ENCODE assay signal across 25 cellular contexts in the genomic region with DNA sequence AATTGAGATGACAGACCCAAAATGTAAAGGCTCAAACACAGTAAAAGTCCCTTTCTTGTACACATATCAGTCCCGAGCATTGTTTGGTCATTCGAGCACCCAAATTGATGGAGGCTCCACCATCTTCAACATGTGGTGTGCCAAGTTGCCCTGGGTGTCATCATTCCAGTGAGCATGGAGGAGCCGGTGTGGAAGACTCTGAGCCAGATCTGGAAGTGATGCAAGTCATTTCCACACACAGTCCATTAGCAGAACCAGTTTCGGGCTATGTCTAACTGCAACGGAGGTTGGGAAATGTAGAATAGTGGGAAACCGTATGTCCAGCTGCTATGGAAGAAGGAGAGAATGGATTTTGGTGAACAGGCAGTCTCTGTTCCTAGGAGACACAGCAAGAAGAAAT. TPM values are rescaled to one million over a fixed set of nuclear protein-coding genes. Genes with fewer than 3 reads are reported as not detected.
DNase-seq lines count a peak whose midpoint lies in the region; ATAC-seq and TF ChIP-seq lines count a peak whose summit lies in the region.
"Had no signal": no experiment of that assay in that cellular context is flagged by ENCODE, and none has a peak within 500 bp of the region (broad histone marks: within the 10 kb centered on the region; RNA-seq: fewer than 3 reads in every experiment).

No MANE protein-coding gene starts in this region.

- no peak overlapping the region for H3K14ac ChIP-seq in IMR-90 (replicated peaks; ENCODE audit: low read depth, low read length)

- no peak overlapping the region for H2AK9ac ChIP-seq in IMR-90 (replicated peaks; ENCODE audit: low read depth, low read length, poor library complexity)

- dilution Hi-C loops in IMR-90 (cut with HindIII; ENCODE audit: low sequenced_read_pairs, unreplicated experiment), result no loop called here

- no peak for TF ChIP-seq POLR2A in IMR-90 (IDR thresholded peaks at IDR 0.05; ENCODE audit: low read depth, low read length)

- intact Hi-C loops in IMR-90 (cut with micrococcal nuclease) (no loop called here), ascending aorta (cut with DNase I) (no loop called here), upper lobe of right lung (cut with DNase I) (no loop called here)

- no peaks in the 10 kb centered on the region for H3K27me3 ChIP-seq in IMR-90 (ENCODE audit: control insufficient read depth, insufficient read depth, low read length)
- no peaks in the 10 kb centered on the region for H3K27me3 ChIP-seq in ascending aorta
- no peaks in the 10 kb centered on the region for H3K27me3 ChIP-seq in upper lobe of right lung

- no peaks in the 10 kb centered on the region for H3K79me1 ChIP-seq in IMR-90 (ENCODE audit: low read depth in 1 of 2, low read length in 2 of 2)

- ATAC-seq in IMR-90 (ENCODE audit: low read depth) (no peak), upper lobe of right lung (peak; percentile 44)
- ATAC-seq: CD8-positive, alpha-beta T cell; Panc1 had no signal

- 100% methylated on average over 2 of the region's 6 CpGs; no CpG with 5 or more reads in 1 of the 2 experiments for WGBS in IMR-90 (ENCODE audit: extremely low coverage in 2 of 2, insufficient read length in 1 of 2), 2 experiments

- no peak overlapping the region for H2BK20ac ChIP-seq in IMR-90 (ENCODE audit: low read depth, low read length)

- peak overlapping the region; percentile 58; the same call in 2 of the 3 replicates for H2BK15ac ChIP-seq in IMR-90 (ENCODE audit: low read depth, low read length)

- H2AFZ ChIP-seq in IMR-90 (replicated peaks; ENCODE audit: low read length, poor library complexity), result no peak overlapping the region

- H4K8ac ChIP-seq in IMR-90 (ENCODE audit: low read depth in 2 of 2, low read length in 2 of 2), result no peak overlapping the region

- H3K4me1 ChIP-seq in IMR-90 (ENCODE audit: control insufficient read depth, insufficient read depth, low read length) (peaks cover 5% of the 10 kb centered on the region), ascending aorta (peaks cover 9% of the 10 kb centered on the region in 2 donors), upper lobe of right lung (no peaks in the 10 kb centered on the region)

- no TSS peak for BruUV-seq in IMR-90 (replicated peaks; lab: Mats Ljungman, UMichigan)

- POLR2A ChIA-PET in IMR-90 (lab: Charles Lee; ENCODE audit: unreplicated experiment), result no interaction called here

- H3K9me1 ChIP-seq in IMR-90 (ENCODE audit: insufficient read depth, low read length), result peaks cover 6% of the 10 kb centered on the region; the same call in 1 of the 2 replicates

- TF ChIP-seq CTCF in IMR-90 (conservative IDR thresholded peaks at IDR 0.05; ENCODE audit: low read depth, low read length) (no peak), ascending aorta (IDR thresholded peaks at IDR 0.05) (no peak), upper lobe of right lung (IDR thresholded peaks at IDR 0.05) (no peak)

- H2BK120ac ChIP-seq in IMR-90 (ENCODE audit: low read depth, low read length), result no peak overlapping the region

- H4K5ac ChIP-seq in IMR-90 (ENCODE audit: low read depth, low read length), result no peak overlapping the region

- no peak overlapping the region for H3K9ac ChIP-seq in IMR-90 (ENCODE audit: low read depth, low read length)
- H3K9ac ChIP-seq: KMS-11 had no signal

- H3K4me2 ChIP-seq in IMR-90 (ENCODE audit: low read depth, low read length), result no peak overlapping the region
- H3K4me2 ChIP-seq: KMS-11 had no signal

- H3K56ac ChIP-seq in IMR-90 (ENCODE audit: extremely low read depth, insufficient read depth, low read length), result no peak overlapping the region

- no peak overlapping the region for H4K91ac ChIP-seq in IMR-90 (ENCODE audit: insufficient read depth, low read depth, low read length)

- H2BK5ac ChIP-seq in IMR-90 (ENCODE audit: low read depth, low read length, poor library complexity, severe bottlenecking), result no peak overlapping the region

- no peak overlapping the region for H3K4ac ChIP-seq in IMR-90 (ENCODE audit: low read depth, low read length)

- peaks cover 3% of the 10 kb centered on the region; the same call in 1 of the 2 replicates for H3K9me3 ChIP-seq in IMR-90 (ENCODE audit: control insufficient read depth, insufficient read depth, low read length)
- H3K9me3 ChIP-seq in ascending aorta, result no peaks in the 10 kb centered on the region
- H3K9me3 ChIP-seq in upper lobe of right lung, result no peaks in the 10 kb centered on the region

- H3K27ac ChIP-seq in IMR-90 (ENCODE audit: insufficient read depth, low read length) (no peak overlapping the region), ascending aorta (peak overlapping the region; percentile 39 to 56), upper lobe of right lung (no peak overlapping the region)
- H3K27ac ChIP-seq: C4-2B, KMS-11, RWPE1 had no signal

- no peak overlapping the region for H3K4me3 ChIP-seq in IMR-90 (ENCODE audit: insufficient read depth, low read depth, low read length)
- no peak overlapping the region for H3K4me3 ChIP-seq in ascending aorta
- no peak overlapping the region for H3K4me3 ChIP-seq in upper lobe of right lung

- no peak for TF ChIP-seq RAD21 in IMR-90 (IDR thresholded peaks at IDR 0.05; ENCODE audit: low read length)

- H3K18ac ChIP-seq in IMR-90 (ENCODE audit: low read depth, low read length), result no peak overlapping the region

- H4K20me1 ChIP-seq in IMR-90 (ENCODE audit: insufficient read depth, low read length), result no peaks in the 10 kb centered on the region

- DNase-seq in IMR-90, result no peak
- DNase-seq in ascending aorta (ENCODE audit: low spot score in 2 of 2), result no peak
- peak; percentile 62 for DNase-seq in fibroblast of peridontal ligament (ENCODE audit: extremely low read depth)
- DNase-seq in upper lobe of right lung, result no peak
- no peak for DNase-seq in activated CD8-positive, alpha-beta memory T cell treated with anti-CD3 and anti-CD28 coated beads, Interleukin-2, amount 50 U/mL, for 4 hours
- no peak for DNase-seq in NCI-H2171 (lab: John Stamatoyannopoulos, UW)
- no peak for DNase-seq in OCI-M1 (lab: John Stamatoyannopoulos, UW)
- DNase-seq: Caco-2; CD8-positive, alpha-beta T cell; DMS 273 treated with DMSO at 0.1 percent for 48 hours; DMS79; EL; GF-D8; NCI-H1048; NCI-H1417; NCI-H1694; NCI-H2029 treated with DMSO at 0.1 percent for 48 hours; NCI-H226; NCI-H510A; NCI-H69; SHP77 had no signal

- CTCF ChIA-PET in IMR-90 (lab: Yijun Ruan, JAX), result no interaction called here

- no peak overlapping the region; the same call in 1 of the 2 replicates for H2AK5ac ChIP-seq in IMR-90 (ENCODE audit: low read depth, low read length)

- no peaks in the 10 kb centered on the region for H3K36me3 ChIP-seq in IMR-90 (ENCODE audit: control insufficient read depth, insufficient read depth, low read length)
- no peaks in the 10 kb centered on the region for H3K36me3 ChIP-seq in ascending aorta
- H3K36me3 ChIP-seq in upper lobe of right lung, result no peaks in the 10 kb centered on the region

- H3K23ac ChIP-seq in IMR-90 (ENCODE audit: low read depth, low read length), result no peak overlapping the region

- in situ Hi-C loops in IMR-90 (cut with MboI; ENCODE audit: low sequenced_read_pairs), result no loop called here

TF ChIP-seq in IMR-90, 13 proteins besides CTCF, POLR2A, EP300 and RAD21:
- TF ChIP-seq MAZ (IDR thresholded peaks at IDR 0.05; ENCODE audit: borderline replicate concordance, low read depth, low read length), result no peak
- TF ChIP-seq SMC3 (IDR thresholded peaks at IDR 0.05; ENCODE audit: low read depth, low read length), result no peak
- no peak for TF ChIP-seq MAFK (IDR thresholded peaks at IDR 0.05; ENCODE audit: low read depth, low read length)
- no peak for TF ChIP-seq CEBPB (IDR thresholded peaks at IDR 0.05; ENCODE audit: low read depth, low read length)
- TF ChIP-seq NFE2L2 (IDR thresholded peaks at IDR 0.05; ENCODE audit: low read depth, low read length), result no peak
- no peak for TF ChIP-seq FOS (IDR thresholded peaks at IDR 0.05; ENCODE audit: low read depth, low read length)
- TF ChIP-seq BHLHE40 (IDR thresholded peaks at IDR 0.05; ENCODE audit: low read depth, low read length), result no peak
- no peak for TF ChIP-seq RCOR1 (IDR thresholded peaks at IDR 0.05; ENCODE audit: insufficient replicate concordance, low read length)
- TF ChIP-seq, protein P1, sequence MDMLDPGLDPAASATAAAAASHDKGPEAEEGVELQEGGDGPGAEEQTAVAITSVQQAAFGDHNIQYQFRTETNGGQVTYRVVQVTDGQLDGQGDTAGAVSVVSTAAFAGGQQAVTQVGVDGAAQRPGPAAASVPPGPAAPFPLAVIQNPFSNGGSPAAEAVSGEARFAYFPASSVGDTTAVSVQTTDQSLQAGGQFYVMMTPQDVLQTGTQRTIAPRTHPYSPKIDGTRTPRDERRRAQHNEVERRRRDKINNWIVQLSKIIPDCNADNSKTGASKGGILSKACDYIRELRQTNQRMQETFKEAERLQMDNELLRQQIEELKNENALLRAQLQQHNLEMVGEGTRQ (IDR thresholded peaks at IDR 0.05; ENCODE audit: low read depth, low read length), result no peak
- no peak for TF ChIP-seq CHD1 (IDR thresholded peaks at IDR 0.05; ENCODE audit: low read depth, low read length)
- TF ChIP-seq RFX5 (IDR thresholded peaks at IDR 0.05; ENCODE audit: low read depth, low read length), result no peak
- no peak for TF ChIP-seq MXI1 (IDR thresholded peaks at IDR 0.05; ENCODE audit: borderline replicate concordance, low read depth, low read length)
- TF ChIP-seq, protein P2, sequence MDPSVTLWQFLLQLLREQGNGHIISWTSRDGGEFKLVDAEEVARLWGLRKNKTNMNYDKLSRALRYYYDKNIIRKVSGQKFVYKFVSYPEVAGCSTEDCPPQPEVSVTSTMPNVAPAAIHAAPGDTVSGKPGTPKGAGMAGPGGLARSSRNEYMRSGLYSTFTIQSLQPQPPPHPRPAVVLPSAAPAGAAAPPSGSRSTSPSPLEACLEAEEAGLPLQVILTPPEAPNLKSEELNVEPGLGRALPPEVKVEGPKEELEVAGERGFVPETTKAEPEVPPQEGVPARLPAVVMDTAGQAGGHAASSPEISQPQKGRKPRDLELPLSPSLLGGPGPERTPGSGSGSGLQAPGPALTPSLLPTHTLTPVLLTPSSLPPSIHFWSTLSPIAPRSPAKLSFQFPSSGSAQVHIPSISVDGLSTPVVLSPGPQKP (IDR thresholded peaks at IDR 0.05; ENCODE audit: borderline replicate concordance, low read depth, low read length), result no peak

RNA-seq across cellular contexts. Expression of a gene that starts 40.9 kb away (rescaled TPM):
- total RNA-seq in IMR-90 (2012; rRNA removed) (268 and 323 TPM in 2 replicates), ascending aorta (85.4 TPM), upper lobe of right lung (158 TPM)
- 187 and 204 TPM in 2 replicates for polyA plus RNA-seq in IMR-90 (2012; rRNA removed)
- 31.6 and 185 TPM in 2 replicates for polyA plus RNA-seq in IMR-90 (2012; cell fraction: cytosol; rRNA removed)
- polyA plus RNA-seq in IMR-90 (2012; cell fraction: nucleus; rRNA removed; ENCODE audit: low replicate concordance), result 11.5 and 146 TPM in 2 replicates

Comparison
In these comparisons a context has a peak if more than half of its experiments do, and no peak if none do; other contexts are left out.
1. H3K27ac ChIP-seq: peak in ascending aorta (2 of 2); none in IMR-90 (single experiment) and upper lobe of right lung (single experiment).